25 cellular contexts compared by ENCODE assay signal in the genomic region with DNA sequence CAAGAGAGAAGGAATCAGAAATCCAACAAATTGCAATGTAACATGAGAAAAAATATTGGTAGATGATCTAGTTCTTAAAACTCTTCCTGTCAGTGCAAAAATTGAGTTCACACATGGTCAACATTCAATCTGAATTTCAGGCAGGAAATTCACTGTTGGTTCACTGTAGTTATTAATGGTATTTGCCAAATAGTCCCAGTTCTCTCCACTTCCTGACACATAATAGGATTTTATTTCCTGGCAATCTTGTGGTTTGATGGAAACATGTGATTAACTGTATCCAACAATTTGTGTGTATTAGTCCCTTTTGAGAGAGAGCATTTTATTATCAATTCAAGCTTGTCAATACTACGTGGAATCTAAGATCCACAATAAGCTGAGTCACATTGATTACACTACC.
A peak's percentile ranks its signal among the peaks of the same experiment; 100 is the strongest.
DNase-seq lines count a peak whose midpoint lies in the region; ATAC-seq, FAIRE-seq and TF ChIP-seq lines count a peak whose summit lies in the region.
"Had no signal": no experiment of that assay in that cellular context is flagged by ENCODE, and none has a peak within 500 bp of the region (broad histone marks: within the 10 kb centered on the region; RNA-seq: fewer than 3 reads in every experiment).

No MANE protein-coding gene starts in this region.

- H3K9ac ChIP-seq in SK-N-MC (ENCODE audit: insufficient read length) (no peak overlapping the region), endothelial cell of umbilical vein (replicated peaks; ENCODE audit: extremely low read depth, insufficient read depth, low read length) (no peak overlapping the region)
- H3K9ac ChIP-seq: BLaER1 treated with 17β-estradiol and CSF1 and Interleukin-3, amounts not matched to agents 10 nM and 100 nM had no signal

- peak; percentile 22 for TF ChIP-seq POLR2A in endothelial cell of umbilical vein (IDR thresholded peaks at IDR 0.05; ENCODE audit: low read depth, low read length)
- TF ChIP-seq POLR2A in body of pancreas (IDR thresholded peaks at IDR 0.05), result no peak

- H3K27me3 ChIP-seq in endothelial cell of umbilical vein (ENCODE audit: control insufficient read depth in 2 of 2, insufficient read depth in 2 of 2, low read length in 2 of 2) (no peaks in the 10 kb centered on the region), body of pancreas (no peaks in the 10 kb centered on the region)
- H3K27me3 ChIP-seq: BLaER1 treated with 17β-estradiol and CSF1 and Interleukin-3, amounts not matched to agents 10 nM and 100 nM had no signal

- H3K36me3 ChIP-seq in SK-N-MC (ENCODE audit: insufficient read depth, low read length), result no peaks in the 10 kb centered on the region
- no peaks in the 10 kb centered on the region for H3K36me3 ChIP-seq in endothelial cell of umbilical vein (ENCODE audit: control insufficient read depth in 2 of 2, extremely low read depth in 1 of 2, insufficient read depth in 2 of 2, low read length in 2 of 2)
- H3K36me3 ChIP-seq in body of pancreas (replicated peaks in 1 of 2; ENCODE audit: insufficient read depth in 1 of 2, low read depth in 2 of 2), result no peaks in the 10 kb centered on the region
- H3K36me3 ChIP-seq: BLaER1 treated with 17β-estradiol and CSF1 and Interleukin-3, amounts not matched to agents 10 nM and 100 nM had no signal

- dilution Hi-C loops in endothelial cell of umbilical vein (cut with MboI; ENCODE audit: extremely low pct_ligation_motif_present, low sequenced_read_pairs), result no loop called here

- intact Hi-C loops in endothelial cell of umbilical vein (cut with micrococcal nuclease), result loop anchor here (2.0 kb wide), 1 partner anchor 502 kb away; no protein-coding TSS in a partner anchor
- intact Hi-C loops in body of pancreas (cut with DNase I), result no loop called here

- WGBS in body of pancreas, 2 donors, result 68 to 71% methylated on average over 1 of the region's 1 CpG

- H3K4me1 ChIP-seq in endothelial cell of umbilical vein (ENCODE audit: control insufficient read depth, extremely low read depth, insufficient read depth, low read length), result peaks cover 53% of the 10 kb centered on the region
- no peaks in the 10 kb centered on the region for H3K4me1 ChIP-seq in body of pancreas
- H3K4me1 ChIP-seq: BLaER1 treated with 17β-estradiol and CSF1 and Interleukin-3, amounts not matched to agents 10 nM and 100 nM had no signal

- H3K4me2 ChIP-seq in endothelial cell of umbilical vein (ENCODE audit: insufficient read depth, low read length), result peak overlapping the region; percentile 49
- H3K4me2 ChIP-seq: BLaER1 treated with 17β-estradiol and CSF1 and Interleukin-3, amounts not matched to agents 10 nM and 100 nM had no signal

- no peaks in the 10 kb centered on the region for H3K9me1 ChIP-seq in endothelial cell of umbilical vein (replicated peaks; ENCODE audit: control insufficient read depth, extremely low read depth, insufficient read depth, low read length)

- H3K4me3 ChIP-seq in SK-N-MC (no peak overlapping the region), endothelial cell of umbilical vein (replicated peaks in 1 of 3; ENCODE audit: insufficient read depth in 1 of 3, low read depth in 1 of 3, low read length in 3 of 3) (no peak overlapping the region), body of pancreas (no peak overlapping the region)
- H3K4me3 ChIP-seq: BLaER1 treated with 17β-estradiol and CSF1 and Interleukin-3, amounts not matched to agents 10 nM and 100 nM had no signal

- H3K79me2 ChIP-seq in endothelial cell of umbilical vein (ENCODE audit: control insufficient read depth, insufficient read depth, low read length), result no peaks in the 10 kb centered on the region

- no peak for ATAC-seq in HG02798 (IDR thresholded peaks at IDR 0.05; ENCODE audit: poor library complexity, unreplicated experiment)
- ATAC-seq in body of pancreas, result no peak
- ATAC-seq: CD8-positive, alpha-beta T cell; HCT116 had no signal

- H3K27ac ChIP-seq in SK-N-MC (peak overlapping the region; percentile 46; the same call in 1 of the 2 replicates), endothelial cell of umbilical vein (ENCODE audit: insufficient read depth, low read depth, low read length) (peak overlapping the region; percentile 67), body of pancreas (no peak overlapping the region)
- H3K27ac ChIP-seq: BLaER1 treated with 17β-estradiol and CSF1 and Interleukin-3, amounts not matched to agents 10 nM and 100 nM had no signal

- peak; percentile 13 for DNase-seq in ELR (ENCODE audit: low read depth)
- DNase-seq in SK-N-MC (ENCODE audit: low read depth, low spot score), result no peak
- DNase-seq in endothelial cell of umbilical vein (ENCODE audit: low read depth, low spot score), result peak; percentile 75
- no peak for DNase-seq in NCI-H146 treated with DMSO at 0.1 percent for 48 hours (lab: John Stamatoyannopoulos, UW; ENCODE audit: unreplicated experiment)
- DNase-seq in body of pancreas, result no peak
- DNase-seq in RKO (ENCODE audit: low spot score), result no peak
- DNase-seq: ACHN; CD8-positive, alpha-beta T cell; DND-41; NCI-H1092 treated with DMSO at 0.1 percent for 48 hours; NCI-H1694; NCI-H2081; NCI-H2171; NCI-H446; NCI-H526; OCI-M1; SHP77; T-helper 2 cell had no signal

- POLR2A ChIA-PET in endothelial cell of umbilical vein (lab: Charles Lee), result interaction anchor here (1.1 kb wide), 1 partner anchor 58 kb away, joined by 3 read pairs; no protein-coding TSS in a partner anchor

- peak; percentile 84 for FAIRE-seq in endothelial cell of umbilical vein (lab: Jason Lieb, UNC)
- FAIRE-seq: G401.6, GM12892, H1, HTR-8/SVneo had no signal

- no TSS peak for BruUV-seq in endothelial cell of umbilical vein (replicated peaks; lab: Mats Ljungman, UMichigan)

- H3K9me3 ChIP-seq in SK-N-MC (ENCODE audit: low read depth, low read length) (no peaks in the 10 kb centered on the region), endothelial cell of umbilical vein (replicated peaks; ENCODE audit: control insufficient read depth, insufficient read depth, low read length) (no peaks in the 10 kb centered on the region), body of pancreas (no peaks in the 10 kb centered on the region)

- CTCF ChIA-PET in endothelial cell of umbilical vein (lab: Charles Lee), result interaction anchor here (1.2 to 1.4 kb wide), 2 partner anchors 12 to 62 kb away, joined by 3 to 5 read pairs; no protein-coding TSS in a partner anchor

- H4K20me1 ChIP-seq in endothelial cell of umbilical vein (replicated peaks; ENCODE audit: control insufficient read depth, extremely low read depth, insufficient read depth, low read length), result no peaks in the 10 kb centered on the region
- H4K20me1 ChIP-seq: BLaER1 treated with 17β-estradiol and CSF1 and Interleukin-3, amounts not matched to agents 10 nM and 100 nM had no signal

- H2AFZ ChIP-seq in endothelial cell of umbilical vein (ENCODE audit: low read depth, low read length), result peak overlapping the region; percentile 11

- TF ChIP-seq CTCF in endothelial cell of umbilical vein (IDR thresholded peaks at IDR 0.05; ENCODE audit: extremely low read depth in 1 of 2, insufficient read depth in 1 of 2, low read depth in 1 of 2, low read length in 2 of 2) (no peak), body of pancreas (IDR thresholded peaks at IDR 0.05) (no peak)

TF ChIP-seq in endothelial cell of umbilical vein, 7 proteins besides CTCF, POLR2A, EP300 and RAD21:
- TF ChIP-seq FOS (IDR thresholded peaks at IDR 0.05; ENCODE audit: borderline replicate concordance, insufficient read depth, low read length), result peak; percentile 55
- peak; percentile 52 for TF ChIP-seq POLR2AphosphoS5 (IDR thresholded peaks at IDR 0.05; ENCODE audit: insufficient read depth, low read depth, low read length)
- TF ChIP-seq JUN (IDR thresholded peaks at IDR 0.05; ENCODE audit: borderline replicate concordance, insufficient read depth, insufficient read length, low read depth), result no peak
- TF ChIP-seq GATA2 (IDR thresholded peaks at IDR 0.05; ENCODE audit: insufficient read depth, insufficient read length, low read depth, low read length), result peak; percentile 88

Comparison
In these comparisons a context has a peak if more than half of its experiments do, and no peak if none do; other contexts are left out.
1. DNase-seq: peak in ELR (single experiment) and endothelial cell of umbilical vein (single experiment); none in SK-N-MC (single experiment), NCI-H146 treated with DMSO at 0.1 percent for 48 hours (single experiment), body of pancreas (0 of 4) and RKO (single experiment).
2. H3K27ac ChIP-seq: peak in SK-N-MC (single experiment) and endothelial cell of umbilical vein (single experiment); none in body of pancreas (0 of 4).